In the genomic region with DNA sequence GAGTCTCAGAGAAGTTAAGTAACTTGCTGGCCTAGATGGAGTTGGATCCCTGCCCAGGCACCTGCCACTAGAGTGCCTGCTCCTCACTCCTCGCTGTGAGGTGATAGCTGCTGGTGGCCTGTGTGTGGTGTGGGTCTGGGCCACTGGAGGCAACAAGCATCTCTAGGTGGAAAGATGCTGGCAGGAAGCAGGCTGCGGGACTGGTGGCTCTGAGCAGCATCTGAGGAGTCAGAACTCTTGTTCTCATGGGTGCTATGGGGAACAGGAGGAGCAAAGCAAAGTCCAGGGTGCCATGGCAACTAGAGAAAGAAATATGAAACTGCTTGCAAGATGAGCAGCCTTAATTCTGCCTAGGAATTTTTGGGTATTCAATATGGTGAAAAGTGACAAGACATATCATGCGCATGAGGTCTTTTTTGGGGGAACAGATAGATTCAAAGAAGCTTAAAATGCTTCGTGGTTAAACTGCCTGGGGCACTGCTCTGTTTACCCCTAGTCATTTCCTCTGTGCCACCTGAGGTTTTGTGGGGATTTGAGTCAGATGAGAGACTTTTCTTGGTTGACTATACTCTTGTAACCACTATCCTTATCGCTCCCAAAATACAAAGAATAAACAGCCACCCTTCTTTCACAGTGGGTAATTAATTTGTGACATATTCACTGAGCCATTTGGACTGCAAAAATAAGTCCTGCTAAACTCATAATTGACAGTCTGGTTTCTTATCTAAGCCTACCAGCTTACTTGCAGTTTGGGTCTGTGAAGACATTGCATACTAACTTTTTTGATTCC, we compare ENCODE assay signal across 1 cellular context.
TF ChIP-seq lines count a peak whose summit lies in the region.

No MANE protein-coding gene starts in this region.

TF ChIP-seq in HEK293, 187 proteins besides CTCF, POLR2A, EP300 and RAD21 (continued from another document):
- TF ChIP-seq MZF1 (tag by site-specific recombination; IDR thresholded peaks at IDR 0.05; ENCODE audit: borderline replicate concordance) (no peak), GLIS1 (tag by site-specific recombination; IDR thresholded peaks at IDR 0.05) (peak; percentile 61), ZNF221 (tag by site-specific recombination; IDR thresholded peaks at IDR 0.05; ENCODE audit: borderline replicate concordance) (no peak), ZNF521 (tag by site-specific recombination; IDR thresholded peaks at IDR 0.05) (no peak), PRDM1 (tag by site-specific recombination; IDR thresholded peaks at IDR 0.05) (no peak), ZNF785 (tag by site-specific recombination; IDR thresholded peaks at IDR 0.05) (no peak)
